In genomic region chr2:26961603-26962184, GRCh38 we compare ENCODE assay signal across 8 cellular contexts.
DNase-seq lines count a peak whose midpoint lies in the region; ATAC-seq and TF ChIP-seq lines count a peak whose summit lies in the region.

No MANE protein-coding gene starts in this region.

- no peak overlapping the region for H3K4me3 ChIP-seq in AG10803 (ENCODE audit: low read length)

- peak; percentile 98 for TF ChIP-seq CTCF in AG10803 (conservative IDR thresholded peaks at IDR 0.05; ENCODE audit: low read length)

- no peak overlapping the region for H3K4me3 Mint-ChIP-seq in central memory CD8-positive, alpha-beta T cell

- H3K4me1 Mint-ChIP-seq in central memory CD8-positive, alpha-beta T cell = no peaks in the 10 kb centered on the region

- no peaks in the 10 kb centered on the region for H3K9me3 Mint-ChIP-seq in central memory CD8-positive, alpha-beta T cell

- H3K27ac Mint-ChIP-seq in central memory CD8-positive, alpha-beta T cell (ENCODE audit: low read depth) = no peak overlapping the region

- H3K36me3 Mint-ChIP-seq in central memory CD8-positive, alpha-beta T cell (ENCODE audit: insufficient read depth) = no peaks in the 10 kb centered on the region

- peak; percentile 79 to 87 for ATAC-seq in activated CD4-positive, CD25-positive, alpha-beta regulatory T cell treated with anti-CD3 and anti-CD28 coated beads, Interleukin-2, amount 50 U/mL, for 24 hours
- peak; percentile 78 for ATAC-seq in central memory CD8-positive, alpha-beta T cell (replicated peaks; ENCODE audit: extremely low read depth, poor library complexity, severe bottlenecking)
- ATAC-seq in GM18909 (IDR thresholded peaks at IDR 0.05; ENCODE audit: poor library complexity, unreplicated experiment) = no peak

- H3K27me3 Mint-ChIP-seq in central memory CD8-positive, alpha-beta T cell = peaks cover 66% of the 10 kb centered on the region

- peak; percentile 66 for DNase-seq in AG10803 (ENCODE audit: low read depth)
- DNase-seq in HCEC 1CT = peak; percentile 56
- peak; percentile 40 for DNase-seq in NCI-H226
- DNase-seq in central memory CD8-positive, alpha-beta T cell (ENCODE audit: low spot score in 2 of 2) = peak; percentile 66 to 77
- DNase-seq in kidney glomerular epithelial cell (lab: John Stamatoyannopoulos, UW) = peak; percentile 35
- DNase-seq in stimulated activated CD4-positive, alpha-beta T cell treated with anti-CD3 and anti-CD28 coated beads, Interleukin-2, amount 100 ng/mL, for 4 hours (ENCODE audit: low read depth) = peak; percentile 56
